9 cellular contexts compared by ENCODE assay signal in genomic region chr7:27200761-27201230, GRCh38. TPM values are rescaled to one million over a fixed set of nuclear protein-coding genes. Genes with fewer than 3 reads are reported as not detected.
DNase-seq lines count a peak whose midpoint lies in the region; ATAC-seq and TF ChIP-seq lines count a peak whose summit lies in the region.
"Had no signal": no experiment of that assay in that cellular context is flagged by ENCODE, and none has a peak within 500 bp of the region (broad histone marks: within the 10 kb centered on the region; RNA-seq: fewer than 3 reads in every experiment).

No MANE protein-coding gene starts in this region.

- H3K4me1 ChIP-seq in CD8-positive, alpha-beta memory T cell (ENCODE audit: insufficient read depth, low read length): peaks cover 29% of the 10 kb centered on the region
- H3K4me1 ChIP-seq in Loucy (ENCODE audit: insufficient read depth, low read length, poor library complexity, severe bottlenecking): peaks cover 30% of the 10 kb centered on the region

- CTCF ChIA-PET in CD8-positive, alpha-beta memory T cell (lab: Charles Lee): interaction anchor here (1.7 kb wide), 1 partner anchor 10 kb away, joined by 4 read pairs; no protein-coding TSS in a partner anchor
- CTCF ChIA-PET in MCF 10A (lab: Yijun Ruan, JAX): interaction anchor here (2.0 kb wide), 1 partner anchor 374 kb away, joined by 7 read pairs; no protein-coding TSS in a partner anchor

- H3K9me2 ChIP-seq in Loucy (replicated peaks; ENCODE audit: low read depth, low read length) (no peaks in the 10 kb centered on the region), neural cell (ENCODE audit: insufficient read depth, low read length) (no peaks in the 10 kb centered on the region)

- DNase-seq in CD8-positive, alpha-beta memory T cell: no peak
- DNase-seq in MCF 10A (ENCODE audit: unreplicated experiment) (no peak), NOMO-1 (lab: John Stamatoyannopoulos, UW; ENCODE audit: unreplicated experiment in 2 of 2) (no peak), DMS153 (lab: John Stamatoyannopoulos, UW) (no peak)
- DNase-seq in stimulated activated CD8-positive, alpha-beta memory T cell treated with anti-CD3 and anti-CD28 coated beads, Interleukin-4, amount 100 ng/mL, for 48 hours: no peak

- no peak for TF ChIP-seq EP300 in neural cell (conservative IDR thresholded peaks at IDR 0.05; ENCODE audit: poor library complexity, severe bottlenecking)

- peaks cover 83 to 90% of the 10 kb centered on the region in 2 donors for H3K27me3 Mint-ChIP-seq in CD8-positive, alpha-beta memory T cell
- peaks cover 70% of the 10 kb centered on the region for H3K27me3 Mint-ChIP-seq in MCF 10A (ENCODE audit: insufficient read depth, unreplicated experiment)

- H3K9me3 Mint-ChIP-seq in CD8-positive, alpha-beta memory T cell: peaks cover 0 to 10% (median 0%) of the 10 kb centered on the region in 5 donors
- H3K9me3 Mint-ChIP-seq in MCF 10A (ENCODE audit: unreplicated experiment): no peaks in the 10 kb centered on the region

- peak overlapping the region in 2 of 8 donors; percentile 44 to 46 for H3K27ac Mint-ChIP-seq in CD8-positive, alpha-beta memory T cell
- H3K27ac Mint-ChIP-seq in MCF 10A (ENCODE audit: low read depth, unreplicated experiment): no peak overlapping the region

- no peaks in the 10 kb centered on the region for H3K36me3 Mint-ChIP-seq in CD8-positive, alpha-beta memory T cell
- no peaks in the 10 kb centered on the region for H3K36me3 Mint-ChIP-seq in MCF 10A (ENCODE audit: insufficient read depth, unreplicated experiment)

- H3K36me3 ChIP-seq in CD8-positive, alpha-beta memory T cell (ENCODE audit: insufficient read depth, low read length): no peaks in the 10 kb centered on the region
- H3K36me3 ChIP-seq in Loucy (ENCODE audit: insufficient read depth, low read length) (no peaks in the 10 kb centered on the region; the same call in 1 of the 2 replicates), neural cell (ENCODE audit: insufficient read depth, low read length) (no peaks in the 10 kb centered on the region)

- no peak overlapping the region for H3K27ac ChIP-seq in CD8-positive, alpha-beta memory T cell (ENCODE audit: low read depth, low read length)
- no peak overlapping the region for H3K27ac ChIP-seq in neural cell (ENCODE audit: low read length)

- peaks cover 68% of the 10 kb centered on the region for H3K79me2 ChIP-seq in Loucy (ENCODE audit: insufficient read depth, low read length)
- no peaks in the 10 kb centered on the region for H3K79me2 ChIP-seq in neural cell (replicated peaks; ENCODE audit: insufficient read depth, low read length)

- TF ChIP-seq CTCF in Loucy (conservative IDR thresholded peaks at IDR 0.05; ENCODE audit: low read length) (no peak), MCF 10A (IDR thresholded peaks at IDR 0.05; ENCODE audit: unreplicated experiment) (no peak), neural cell (IDR thresholded peaks at IDR 0.05; ENCODE audit: poor library complexity, severe bottlenecking) (no peak)

- peak overlapping the region; percentile 63 to 81 (median 77) for H3K4me3 Mint-ChIP-seq in CD8-positive, alpha-beta memory T cell
- peak overlapping the region; percentile 51 for H3K4me3 Mint-ChIP-seq in MCF 10A (ENCODE audit: unreplicated experiment)

- H3K9me3 ChIP-seq in CD8-positive, alpha-beta memory T cell (ENCODE audit: low read length): no peaks in the 10 kb centered on the region
- no peaks in the 10 kb centered on the region for H3K9me3 ChIP-seq in Loucy (ENCODE audit: insufficient read depth, low read depth, low read length)
- H3K9me3 ChIP-seq in neural cell (ENCODE audit: low read length): no peaks in the 10 kb centered on the region

- intact Hi-C loops in MCF 10A (cut with micrococcal nuclease): no loop called here

- H3K9ac ChIP-seq in Loucy (ENCODE audit: low read depth, low read length, poor library complexity, severe bottlenecking) (peak overlapping the region; percentile 85), neural cell (ENCODE audit: low read length) (no peak overlapping the region)

- no peak for ATAC-seq in GM21390 (IDR thresholded peaks at IDR 0.05; ENCODE audit: unreplicated experiment)

- no peak for TF ChIP-seq RAD21 in neural cell (conservative IDR thresholded peaks at IDR 0.05)

- peaks cover 41 to 55% (median 48%) of the 10 kb centered on the region in 3 donors for H3K4me1 Mint-ChIP-seq in CD8-positive, alpha-beta memory T cell
- H3K4me1 Mint-ChIP-seq in MCF 10A (ENCODE audit: insufficient read depth, unreplicated experiment): no peaks in the 10 kb centered on the region

- 0 out of 2 replicates have a peak, but pooled peaks cover 4% of the 10 kb centered on the region for H3F3A ChIP-seq in Loucy (ENCODE audit: low read depth)
- no peaks in the 10 kb centered on the region for H3F3A ChIP-seq in neural cell (ENCODE audit: insufficient read depth, low read length, poor library complexity, severe bottlenecking)

- POLR2A ChIA-PET in CD8-positive, alpha-beta memory T cell (lab: Charles Lee): no interaction called here
- POLR2A ChIA-PET in MCF 10A (lab: Yijun Ruan, JAX): no interaction called here

- H3K4me2 ChIP-seq in Loucy (ENCODE audit: low read depth, low read length, poor library complexity, severe bottlenecking) (peak overlapping the region; percentile 90), neural cell (ENCODE audit: low read length) (no peak overlapping the region)

- peaks cover 86% of the 10 kb centered on the region for H3K27me3 ChIP-seq in CD8-positive, alpha-beta memory T cell (ENCODE audit: insufficient read depth, low read length, poor library complexity, severe bottlenecking)
- no peaks in the 10 kb centered on the region for H3K27me3 ChIP-seq in Loucy (ENCODE audit: insufficient read depth, low read length, poor library complexity, severe bottlenecking)
- H3K27me3 ChIP-seq in neural cell (ENCODE audit: insufficient read depth, low read depth, low read length): peaks cover 93% of the 10 kb centered on the region

- BruUV-seq in MCF 10A (replicated peaks; lab: Mats Ljungman, UMichigan): no TSS peak

- H4K20me1 ChIP-seq in Loucy (ENCODE audit: insufficient read depth, low read length, poor library complexity, severe bottlenecking) (peaks cover 33% of the 10 kb centered on the region), neural cell (ENCODE audit: insufficient read depth) (no peaks in the 10 kb centered on the region)

- H2AFZ ChIP-seq in Loucy (ENCODE audit: low read length) (peak overlapping the region; percentile 63), neural cell (ENCODE audit: low read depth, low read length) (no peak overlapping the region)

- no peak overlapping the region for H3K4me3 ChIP-seq in CD8-positive, alpha-beta memory T cell (ENCODE audit: low read length)
- peak overlapping the region; percentile 92 for H3K4me3 ChIP-seq in Loucy (ENCODE audit: low read length, poor library complexity, severe bottlenecking)
- peak overlapping the region; percentile 56 for H3K4me3 ChIP-seq in neural cell (ENCODE audit: low read length)
- H3K4me3 ChIP-seq: K562 had no signal

TF ChIP-seq in neural cell, 6 proteins besides CTCF, POLR2A, EP300 and RAD21:
- TF ChIP-seq SMC3 (conservative IDR thresholded peaks at IDR 0.05; ENCODE audit: poor library complexity): no peak
- no peak for TF ChIP-seq POLR2AphosphoS5 (IDR thresholded peaks at IDR 0.05)
- TF ChIP-seq REST (IDR thresholded peaks at IDR 0.05; ENCODE audit: borderline replicate concordance): no peak
- TF ChIP-seq EZH2 (IDR thresholded peaks at IDR 0.05; ENCODE audit: borderline replicate concordance, insufficient read depth, low read length, poor library complexity, severe bottlenecking): no peak
TF ChIP-seq in neural cell: peak in this region for 0.

RNA-seq across cellular contexts. Expression of gene HOXA13, which starts 0.9 kb away (rescaled TPM):
- total RNA-seq in CD8-positive, alpha-beta memory T cell: not detected
- not detected for polyA plus RNA-seq in CD8-positive, alpha-beta memory T cell
- total RNA-seq in MCF 10A (2022): not detected in 2 replicates
- polyA plus RNA-seq in neural cell: not detected in 2 replicates
- not detected in 2 replicates for polyA minus RNA-seq in neural cell
- total RNA-seq: K562 had no signal
- polyA plus RNA-seq: K562 had no signal

RNA-seq across cellular contexts. Expression of gene HOXA11, which starts 15.8 kb away (rescaled TPM):
- total RNA-seq in CD8-positive, alpha-beta memory T cell: not detected
- polyA plus RNA-seq in CD8-positive, alpha-beta memory T cell: not detected
- 0.29 and 0.84 TPM in 2 replicates for total RNA-seq in MCF 10A (2022)
- polyA plus RNA-seq in neural cell: not detected in 2 replicates
- polyA minus RNA-seq in neural cell: not detected in 2 replicates
- total RNA-seq: K562 had no signal
- polyA plus RNA-seq: K562 had no signal

RNA-seq across cellular contexts. Expression of gene HOXA10, which starts 26.7 kb away (rescaled TPM):
- total RNA-seq in CD8-positive, alpha-beta memory T cell: not detected
- polyA plus RNA-seq in CD8-positive, alpha-beta memory T cell: 0.09 TPM
- 3.9 and 5.6 TPM in 2 replicates for total RNA-seq in MCF 10A (2022)
- not detected in 2 replicates for polyA plus RNA-seq in neural cell
- polyA minus RNA-seq in neural cell: not detected in 2 replicates
- total RNA-seq: K562 had no signal
- polyA plus RNA-seq: K562 had no signal

RNA-seq across cellular contexts. Expression of gene HOXA9, which starts 35.5 kb away (rescaled TPM):
- total RNA-seq in CD8-positive, alpha-beta memory T cell: not detected
- polyA plus RNA-seq in CD8-positive, alpha-beta memory T cell: not detected
- 6.9 and 7.6 TPM in 2 replicates for total RNA-seq in MCF 10A (2022)
- not detected in 2 replicates for polyA plus RNA-seq in neural cell
- not detected in 2 replicates for polyA minus RNA-seq in neural cell
- total RNA-seq: K562 had no signal
- polyA plus RNA-seq: K562 had no signal

RNA-seq across cellular contexts. Expression of gene EVX1, which starts 41.8 kb away (rescaled TPM):
- total RNA-seq in CD8-positive, alpha-beta memory T cell: not detected
- polyA plus RNA-seq in CD8-positive, alpha-beta memory T cell: not detected
- not detected in 2 replicates for total RNA-seq in MCF 10A (2022)
- not detected in 2 replicates for polyA plus RNA-seq in neural cell
- not detected in 2 replicates for polyA minus RNA-seq in neural cell
- total RNA-seq: K562 had no signal
- polyA plus RNA-seq: K562 had no signal
